21 cellular contexts compared by ENCODE assay signal in genomic region chr4:1459081-1459480, GRCh38. TPM values are rescaled to one million over a fixed set of nuclear protein-coding genes. Genes with fewer than 3 reads are reported as not detected.
DNase-seq lines count a peak whose midpoint lies in the region; TF ChIP-seq lines count a peak whose summit lies in the region.
"Had no signal": no experiment of that assay in that cellular context is flagged by ENCODE, and none has a peak within 500 bp of the region (broad histone marks: within the 10 kb centered on the region; RNA-seq: fewer than 3 reads in every experiment).

No MANE protein-coding gene starts in this region.

- no peaks in the 10 kb centered on the region for H3K4me1 Mint-ChIP-seq in activated naive CD4-positive, alpha-beta T cell treated with anti-CD3 and anti-CD28 coated beads, Interleukin-2, amount 10 ng/mL, durations not matched to agents 7 days and 5 days
- peaks cover 3% of the 10 kb centered on the region for H3K4me1 Mint-ChIP-seq in osteocyte (ENCODE audit: unreplicated experiment)
- H3K4me1 Mint-ChIP-seq: CD8-positive, alpha-beta memory T cell had no signal

- H3K27ac ChIP-seq in HUES64 (ENCODE audit: low read depth, low read length) (no peak overlapping the region), iPS-20b (ENCODE audit: low read length) (no peak overlapping the region)

- no peaks in the 10 kb centered on the region for H3K36me3 Mint-ChIP-seq in activated naive CD4-positive, alpha-beta T cell treated with anti-CD3 and anti-CD28 coated beads, Interleukin-2, amount 10 ng/mL, durations not matched to agents 7 days and 5 days
- H3K36me3 Mint-ChIP-seq in osteocyte (ENCODE audit: unreplicated experiment) = no peaks in the 10 kb centered on the region

- peaks cover 6% of the 10 kb centered on the region; the same call in 1 of the 2 replicates for H3K4me1 ChIP-seq in HUES64 (ENCODE audit: insufficient read depth, low read length)
- peaks cover 7% of the 10 kb centered on the region; the same call in 1 of the 2 replicates for H3K4me1 ChIP-seq in iPS-20b (ENCODE audit: insufficient read depth, low read length)

- H3K27me3 Mint-ChIP-seq in activated naive CD4-positive, alpha-beta T cell treated with anti-CD3 and anti-CD28 coated beads, Interleukin-2, amount 10 ng/mL, durations not matched to agents 7 days and 5 days = peaks cover 33% of the 10 kb centered on the region
- peaks cover 24% of the 10 kb centered on the region for H3K27me3 Mint-ChIP-seq in osteocyte (ENCODE audit: unreplicated experiment)

- CTCF ChIA-PET in activated naive CD4-positive, alpha-beta T cell treated with anti-CD3 and anti-CD28 coated beads, Interleukin-2, amount 10 ng/mL, durations not matched to agents 7 days and 5 days (lab: Charles Lee) = no interaction called here

- H3K36me3 ChIP-seq in HUES64 (ENCODE audit: insufficient read depth, low read length) (no peaks in the 10 kb centered on the region), iPS-20b (ENCODE audit: insufficient read depth, low read depth, low read length) (no peaks in the 10 kb centered on the region)

- H3K9me3 ChIP-seq in HUES64 (ENCODE audit: insufficient read depth, low read depth, low read length) (no peaks in the 10 kb centered on the region), iPS-20b (ENCODE audit: insufficient read depth, low read depth, low read length) (peaks cover 3% of the 10 kb centered on the region)

- 17% methylated on average over 5 of the region's 5 CpGs for WGBS in HUES64

- no peak overlapping the region for H3K4me3 Mint-ChIP-seq in activated naive CD4-positive, alpha-beta T cell treated with anti-CD3 and anti-CD28 coated beads, Interleukin-2, amount 10 ng/mL, durations not matched to agents 7 days and 5 days
- H3K4me3 Mint-ChIP-seq in osteocyte (ENCODE audit: unreplicated experiment) = no peak overlapping the region
- H3K4me3 Mint-ChIP-seq: CD8-positive, alpha-beta memory T cell had no signal

- 0 out of 2 replicates have a peak overlapping the region, but pooled peaks have one; percentile 3 for H3K4me3 ChIP-seq in HUES64 (ENCODE audit: low read length)
- H3K4me3 ChIP-seq in iPS-20b (ENCODE audit: low read length) = peak overlapping the region; percentile 31; the same call in 1 of the 2 replicates

- DNase-seq in activated naive CD4-positive, alpha-beta T cell treated with anti-CD3 and anti-CD28 coated beads, Interleukin-2, amount 50 U/mL, for 16 hours = peak; percentile 5
- DNase-seq in activated naive CD4-positive, alpha-beta T cell treated with anti-CD3 and anti-CD28 coated beads, Interleukin-2, amount 10 ng/mL, durations not matched to agents 7 days and 5 days = no peak
- DNase-seq in osteocyte (ENCODE audit: extremely low spot score, unreplicated experiment) = peak; percentile 69
- no peak for DNase-seq in hepatic stellate cell (ENCODE audit: low spot score)
- DNase-seq in NCI-H69 (lab: John Stamatoyannopoulos, UW) = no peak
- no peak for DNase-seq in pons (ENCODE audit: low spot score)
- DNase-seq: 8988T; CD8-positive, alpha-beta memory T cell; DMS79 treated with DMSO at 0.1 percent for 48 hours; KG1; NCI-H1436; NCI-H2029; NCI-H2171; NCI-H446; NK-92 treated with Interleukin-12 subunit alpha and Interleukin-12 subunit beta, amount 100 ng/mL, for 24 hours; OCI-M1 had no signal

- peaks cover 4% of the 10 kb centered on the region for H3K9me3 Mint-ChIP-seq in activated naive CD4-positive, alpha-beta T cell treated with anti-CD3 and anti-CD28 coated beads, Interleukin-2, amount 10 ng/mL, durations not matched to agents 7 days and 5 days
- H3K9me3 Mint-ChIP-seq in osteocyte (ENCODE audit: unreplicated experiment) = peaks cover under 1% of the 10 kb centered on the region

- no peak for TF ChIP-seq CTCF in osteocyte (IDR thresholded peaks at IDR 0.05)

- no peak overlapping the region for H3K27ac Mint-ChIP-seq in activated naive CD4-positive, alpha-beta T cell treated with anti-CD3 and anti-CD28 coated beads, Interleukin-2, amount 10 ng/mL, durations not matched to agents 7 days and 5 days
- H3K27ac Mint-ChIP-seq in osteocyte (ENCODE audit: unreplicated experiment) = no peak overlapping the region
- H3K27ac Mint-ChIP-seq: CD8-positive, alpha-beta memory T cell had no signal

- peaks cover 36% of the 10 kb centered on the region for H3K27me3 ChIP-seq in HUES64 (ENCODE audit: insufficient read depth, low read length)
- H3K27me3 ChIP-seq in iPS-20b (ENCODE audit: insufficient read depth, low read length) = peaks cover 55% of the 10 kb centered on the region

- no peak overlapping the region for H3K9ac ChIP-seq in HUES64 (ENCODE audit: low read depth, low read length)
- no peak overlapping the region for H3K9ac ChIP-seq in iPS-20b (ENCODE audit: low read depth, low read length)

RNA-seq across cellular contexts. Expression of gene NKX1-1, which starts 52.8 kb away (rescaled TPM):
- not detected for polyA plus RNA-seq in HUES64 (2013, experiment 1 of 2)
- polyA plus RNA-seq in HUES64 (2013, experiment 2 of 2) = not detected
- not detected in 2 replicates for total RNA-seq in osteocyte
- total RNA-seq: CD8-positive, alpha-beta memory T cell; G401; HepG2 had no signal
- polyA plus RNA-seq: BJ; CD8-positive, alpha-beta memory T cell; HepG2 had no signal

Comparison
In these comparisons a context has a peak if more than half of its experiments do, and no peak if none do; other contexts are left out.
1. DNase-seq: peak in activated naive CD4-positive, alpha-beta T cell treated with anti-CD3 and anti-CD28 coated beads, Interleukin-2, amount 50 U/mL, for 16 hours (single experiment) and osteocyte (single experiment); none in activated naive CD4-positive, alpha-beta T cell treated with anti-CD3 and anti-CD28 coated beads, Interleukin-2, amount 10 ng/mL, durations not matched to agents 7 days and 5 days (single experiment), hepatic stellate cell (single experiment), NCI-H69 (single experiment) and pons (single experiment).